8 cellular contexts compared by ENCODE assay signal in the genomic region with DNA sequence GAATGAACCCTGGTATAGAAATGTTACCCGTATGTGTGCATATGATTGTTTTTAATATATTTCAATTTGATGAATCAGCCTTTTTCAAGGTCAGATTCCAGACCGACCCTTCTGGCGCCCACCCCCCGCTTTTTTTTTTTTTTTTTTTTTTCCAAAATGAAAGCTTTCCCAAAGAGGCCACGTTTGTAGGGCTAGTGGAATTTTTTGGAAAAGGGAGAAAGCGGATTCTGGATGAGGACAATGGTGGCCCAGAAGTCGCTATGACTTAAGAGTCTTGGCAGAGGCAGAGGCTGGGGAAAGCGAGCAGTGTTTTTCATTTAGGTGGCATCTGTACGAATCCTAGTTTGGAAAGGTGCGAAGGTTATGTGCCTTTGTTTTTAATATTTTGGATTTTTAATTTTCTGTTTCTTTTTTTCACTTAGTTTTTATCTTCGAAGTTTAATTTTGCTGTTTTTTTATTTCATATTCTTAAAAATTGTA. TPM values are rescaled to one million over a fixed set of nuclear protein-coding genes. Genes with fewer than 3 reads are reported as not detected.
DNase-seq lines count a peak whose midpoint lies in the region; ATAC-seq and TF ChIP-seq lines count a peak whose summit lies in the region.

No MANE protein-coding gene starts in this region.

- H3K4me2 ChIP-seq in neural cell (ENCODE audit: low read length), result no peak overlapping the region

- H4K20me1 ChIP-seq in neural cell (ENCODE audit: insufficient read depth), result no peaks in the 10 kb centered on the region

- peak overlapping the region; percentile 65 for H3K4me3 ChIP-seq in neural cell (ENCODE audit: low read length)

- TF ChIP-seq CTCF in CD14-positive monocyte (IDR thresholded peaks at IDR 0.05) (no peak), neural cell (IDR thresholded peaks at IDR 0.05; ENCODE audit: poor library complexity, severe bottlenecking) (no peak)

- no peak for TF ChIP-seq RAD21 in neural cell (conservative IDR thresholded peaks at IDR 0.05)

- no peak overlapping the region for H2AFZ ChIP-seq in neural cell (ENCODE audit: low read depth, low read length)

- DNase-seq in CD14-positive monocyte (ENCODE audit: low spot score), result no peak
- DNase-seq in M059J (ENCODE audit: low read depth), result peak; percentile 21
- peak; percentile 17 for DNase-seq in dermis blood vessel endothelial cell
- DNase-seq in AG08395 (ENCODE audit: low spot score), result no peak

- H3K9me2 ChIP-seq in neural cell (ENCODE audit: insufficient read depth, low read length), result no peaks in the 10 kb centered on the region

- peak overlapping the region in 4 of 7 donors; percentile 18 to 95 (median 66) for H3K27ac Mint-ChIP-seq in CD14-positive monocyte

- H3K27ac ChIP-seq in neural cell (ENCODE audit: low read length), result peak overlapping the region; percentile 88

- peak overlapping the region; percentile 98 for H3K4me3 Mint-ChIP-seq in CD14-positive monocyte

- H3K9me3 ChIP-seq in neural cell (ENCODE audit: low read length), result no peaks in the 10 kb centered on the region

- intact Hi-C loops in CD14-positive monocyte (cut with micrococcal nuclease), result no loop called here

- peaks cover 0 to 6% (median 2%) of the 10 kb centered on the region in 7 donors for H3K9me3 Mint-ChIP-seq in CD14-positive monocyte

- H3K36me3 Mint-ChIP-seq in CD14-positive monocyte, result peaks cover 0 to 4% of the 10 kb centered on the region in 2 donors

- peaks cover 0 to 25% (median 1%) of the 10 kb centered on the region in 3 donors for H3K27me3 Mint-ChIP-seq in CD14-positive monocyte (ENCODE audit: low read depth in 3 of 3)

- TF ChIP-seq EP300 in neural cell (conservative IDR thresholded peaks at IDR 0.05; ENCODE audit: poor library complexity, severe bottlenecking), result no peak

- H3K79me2 ChIP-seq in neural cell (replicated peaks; ENCODE audit: insufficient read depth, low read length), result no peaks in the 10 kb centered on the region

- ATAC-seq in GM18498 (IDR thresholded peaks at IDR 0.05; ENCODE audit: unreplicated experiment), result no peak
- no peak for ATAC-seq in GM19467 (IDR thresholded peaks at IDR 0.05; ENCODE audit: unreplicated experiment)
- ATAC-seq in GM18909 (IDR thresholded peaks at IDR 0.05; ENCODE audit: poor library complexity, unreplicated experiment), result no peak

- H3K4me1 Mint-ChIP-seq in CD14-positive monocyte, result no peaks in the 10 kb centered on the region

- peak overlapping the region; percentile 75 for H3K9ac ChIP-seq in neural cell (ENCODE audit: low read length)

- H3K27me3 ChIP-seq in neural cell (ENCODE audit: insufficient read depth, low read depth, low read length), result no peaks in the 10 kb centered on the region

- no peaks in the 10 kb centered on the region for H3K36me3 ChIP-seq in neural cell (ENCODE audit: insufficient read depth, low read length)

- no peaks in the 10 kb centered on the region for H3F3A ChIP-seq in neural cell (ENCODE audit: insufficient read depth, low read length, poor library complexity, severe bottlenecking)

TF ChIP-seq in neural cell, 6 proteins besides CTCF, POLR2A, EP300 and RAD21:
- TF ChIP-seq, protein P1, sequence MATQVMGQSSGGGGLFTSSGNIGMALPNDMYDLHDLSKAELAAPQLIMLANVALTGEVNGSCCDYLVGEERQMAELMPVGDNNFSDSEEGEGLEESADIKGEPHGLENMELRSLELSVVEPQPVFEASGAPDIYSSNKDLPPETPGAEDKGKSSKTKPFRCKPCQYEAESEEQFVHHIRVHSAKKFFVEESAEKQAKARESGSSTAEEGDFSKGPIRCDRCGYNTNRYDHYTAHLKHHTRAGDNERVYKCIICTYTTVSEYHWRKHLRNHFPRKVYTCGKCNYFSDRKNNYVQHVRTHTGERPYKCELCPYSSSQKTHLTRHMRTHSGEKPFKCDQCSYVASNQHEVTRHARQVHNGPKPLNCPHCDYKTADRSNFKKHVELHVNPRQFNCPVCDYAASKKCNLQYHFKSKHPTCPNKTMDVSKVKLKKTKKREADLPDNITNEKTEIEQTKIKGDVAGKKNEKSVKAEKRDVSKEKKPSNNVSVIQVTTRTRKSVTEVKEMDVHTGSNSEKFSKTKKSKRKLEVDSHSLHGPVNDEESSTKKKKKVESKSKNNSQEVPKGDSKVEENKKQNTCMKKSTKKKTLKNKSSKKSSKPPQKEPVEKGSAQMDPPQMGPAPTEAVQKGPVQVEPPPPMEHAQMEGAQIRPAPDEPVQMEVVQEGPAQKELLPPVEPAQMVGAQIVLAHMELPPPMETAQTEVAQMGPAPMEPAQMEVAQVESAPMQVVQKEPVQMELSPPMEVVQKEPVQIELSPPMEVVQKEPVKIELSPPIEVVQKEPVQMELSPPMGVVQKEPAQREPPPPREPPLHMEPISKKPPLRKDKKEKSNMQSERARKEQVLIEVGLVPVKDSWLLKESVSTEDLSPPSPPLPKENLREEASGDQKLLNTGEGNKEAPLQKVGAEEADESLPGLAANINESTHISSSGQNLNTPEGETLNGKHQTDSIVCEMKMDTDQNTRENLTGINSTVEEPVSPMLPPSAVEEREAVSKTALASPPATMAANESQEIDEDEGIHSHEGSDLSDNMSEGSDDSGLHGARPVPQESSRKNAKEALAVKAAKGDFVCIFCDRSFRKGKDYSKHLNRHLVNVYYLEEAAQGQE (IDR thresholded peaks at IDR 0.05; ENCODE audit: borderline replicate concordance), result no peak
- no peak for TF ChIP-seq EZH2 (IDR thresholded peaks at IDR 0.05; ENCODE audit: borderline replicate concordance, insufficient read depth, low read length, poor library complexity, severe bottlenecking)
- TF ChIP-seq MXI1 (conservative IDR thresholded peaks at IDR 0.05; ENCODE audit: poor library complexity, severe bottlenecking), result no peak
- TF ChIP-seq TAF1 (IDR thresholded peaks at IDR 0.05; ENCODE audit: low read depth), result no peak
- no peak for TF ChIP-seq POLR2AphosphoS5 (IDR thresholded peaks at IDR 0.05)
- no peak for TF ChIP-seq SMC3 (conservative IDR thresholded peaks at IDR 0.05; ENCODE audit: poor library complexity)

RNA-seq across cellular contexts. Expression of a gene that starts 14.6 kb away (rescaled TPM):
- 100 to 1,000 TPM; 104 to 139 TPM for polyA plus RNA-seq in CD14-positive monocyte
- 194 and 205 TPM in 2 replicates for total RNA-seq in M059J (2014; rRNA removed; shearing (Covaris generic))
- 59.8 and 65.3 TPM in 2 replicates for total RNA-seq in dermis blood vessel endothelial cell
- polyA plus RNA-seq in neural cell, result 184 and 195 TPM in 2 replicates
- polyA minus RNA-seq in neural cell, result 53.6 and 67.1 TPM in 2 replicates

RNA-seq across cellular contexts. Expression of a gene that starts 15.1 kb away (rescaled TPM):
- polyA plus RNA-seq in CD14-positive monocyte (10 to 100 TPM in 1 of 2 donors, 1 to 10 TPM in 1; 7.3 to 14.0 TPM), neural cell (53.1 and 64.9 TPM in 2 replicates)
- total RNA-seq in M059J (2014; rRNA removed; shearing (Covaris generic)), result 33.3 and 45.9 TPM in 2 replicates
- total RNA-seq in dermis blood vessel endothelial cell, result 57.2 and 83.3 TPM in 2 replicates
- 63.9 and 75.5 TPM in 2 replicates for polyA minus RNA-seq in neural cell

RNA-seq across cellular contexts. Expression of a gene that starts 51.7 kb away (rescaled TPM):
- polyA plus RNA-seq in CD14-positive monocyte, result not detected
- total RNA-seq in M059J (2014; rRNA removed; shearing (Covaris generic)), result 1.7 and 1.9 TPM in 2 replicates
- total RNA-seq in dermis blood vessel endothelial cell, result 0.34 and 0.42 TPM in 2 replicates
- polyA plus RNA-seq in neural cell, result 1.5 TPM in 1 of 2 replicates, not detected in the other
- 0.97 TPM in 1 of 2 replicates, not detected in the other for polyA minus RNA-seq in neural cell

Comparison
In these comparisons a context has a peak if more than half of its experiments do, and no peak if none do; other contexts are left out.
1. DNase-seq: peak in M059J (single experiment) and dermis blood vessel endothelial cell (single experiment); none in CD14-positive monocyte (single experiment) and AG08395 (single experiment).